ENCODE assay signal across 10 cellular contexts in the genomic region with DNA sequence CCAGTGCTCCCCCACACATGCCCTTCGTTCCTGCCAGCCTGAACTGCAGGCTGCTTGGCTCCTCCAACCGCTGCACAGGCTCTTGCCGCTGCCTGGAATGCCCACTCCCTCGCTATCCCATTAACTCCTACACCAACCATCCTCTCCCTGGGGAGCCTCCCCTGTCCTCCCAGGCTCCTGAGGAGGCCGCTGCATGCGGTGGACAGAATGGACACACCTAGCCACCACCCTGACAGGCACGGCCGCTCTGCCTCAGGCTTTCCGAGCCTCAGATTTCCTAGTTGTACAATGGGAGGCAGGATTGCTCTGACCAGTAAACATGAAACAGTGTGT. TPM values are rescaled to one million over a fixed set of nuclear protein-coding genes. Genes with fewer than 3 reads are reported as not detected.
DNase-seq lines count a peak whose midpoint lies in the region; ATAC-seq and TF ChIP-seq lines count a peak whose summit lies in the region.
"Had no signal": no experiment of that assay in that cellular context is flagged by ENCODE, and none has a peak within 500 bp of the region (broad histone marks: within the 10 kb centered on the region; RNA-seq: fewer than 3 reads in every experiment).

No MANE protein-coding gene starts in this region.

- no peaks in the 10 kb centered on the region for H3K27me3 ChIP-seq in AG04450 (ENCODE audit: control insufficient read depth, insufficient read depth, low read length)
- no peaks in the 10 kb centered on the region for H3K27me3 ChIP-seq in NT2/D1 (ENCODE audit: insufficient read depth, insufficient read length)
- no peaks in the 10 kb centered on the region for H3K27me3 ChIP-seq in esophagus squamous epithelium

- H3K36me3 Mint-ChIP-seq in neural crest cell (ENCODE audit: low read depth): peaks cover 6% of the 10 kb centered on the region

- ATAC-seq in GM18907 (IDR thresholded peaks at IDR 0.05; ENCODE audit: unreplicated experiment): no peak
- no peak for ATAC-seq in HG03159 (IDR thresholded peaks at IDR 0.05; ENCODE audit: unreplicated experiment)

- no peaks in the 10 kb centered on the region for H3K9me3 Mint-ChIP-seq in neural crest cell
- H3K9me3 Mint-ChIP-seq: T-helper 1 cell treated with Interleukin-12 subunit alpha and Interleukin-12 subunit beta and Interleukin-4 antibody, amounts not matched to agents 30 μg/mL and 1 μg/mL, for 36 hours had no signal

- H3K4me3 ChIP-seq in AG04450 (ENCODE audit: low read depth, low read length) (peak overlapping the region; percentile 18), NT2/D1 (ENCODE audit: insufficient read length, low read depth) (no peak overlapping the region), esophagus squamous epithelium (peak overlapping the region; percentile 67 to 90 (median 82))

- TF ChIP-seq CTCF in AG04450 (IDR thresholded peaks at IDR 0.05; ENCODE audit: low read depth, low read length) (no peak), esophagus squamous epithelium (IDR thresholded peaks at IDR 0.05) (no peak), neural crest cell (conservative IDR thresholded peaks at IDR 0.05) (no peak)

- peaks cover 33% of the 10 kb centered on the region for H3K4me1 ChIP-seq in NT2/D1 (ENCODE audit: insufficient read depth, insufficient read length)
- H3K4me1 ChIP-seq in esophagus squamous epithelium: peaks cover 60 to 93% (median 72%) of the 10 kb centered on the region in 3 donors

- POLR2A ChIA-PET in AG04450 (lab: Yijun Ruan, JAX): no interaction called here

- DNase-seq in AG04450 (ENCODE audit: low read depth, low spot score) (no peak), NT2/D1 (ENCODE audit: low read depth, low spot score) (no peak), esophagus squamous epithelium (lab: John Stamatoyannopoulos, UW) (no peak), neural crest cell (ENCODE audit: low read depth, low spot score) (no peak), RPMI8226 (no peak), NCI-H510A treated with DMSO at 0.1 percent for 48 hours (lab: John Stamatoyannopoulos, UW) (no peak)

- H3K36me3 ChIP-seq in NT2/D1 (ENCODE audit: insufficient read depth, insufficient read length, low read length) (peaks cover 52% of the 10 kb centered on the region), esophagus squamous epithelium (peaks cover 8 to 28% (median 13%) of the 10 kb centered on the region in 3 donors)

- CTCF ChIA-PET in AG04450 (lab: Charles Lee): interaction anchor here (6.2 kb wide), 1 partner anchor 9 kb away, joined by 47 read pairs; no protein-coding TSS in a partner anchor

- H3K27ac ChIP-seq in AG04450 (ENCODE audit: low read depth, low read length) (no peak overlapping the region), esophagus squamous epithelium (peak overlapping the region; percentile 95 to 98 (median 96))

- intact Hi-C loops in esophagus squamous epithelium (cut with DNase I): no loop called here

- peak overlapping the region; percentile 83 for H3K4me3 Mint-ChIP-seq in neural crest cell

- no peaks in the 10 kb centered on the region for H3K9me3 ChIP-seq in AG04450 (ENCODE audit: control insufficient read depth, insufficient read depth, low read length)
- H3K9me3 ChIP-seq in NT2/D1 (ENCODE audit: insufficient read depth, low read length): no peaks in the 10 kb centered on the region
- H3K9me3 ChIP-seq in esophagus squamous epithelium: no peaks in the 10 kb centered on the region

- H3K4me1 Mint-ChIP-seq in neural crest cell: peaks cover 56% of the 10 kb centered on the region

- TF ChIP-seq POLR2A in esophagus squamous epithelium (IDR thresholded peaks at IDR 0.05): no peak

- H3K9ac ChIP-seq in NT2/D1 (ENCODE audit: insufficient read length, low read depth): peak overlapping the region; percentile 39

- WGBS in esophagus squamous epithelium, 2 donors: 36 to 60% methylated on average over 7 to 9 of the region's 9 CpGs

- peak overlapping the region; percentile 97 for H3K27ac Mint-ChIP-seq in neural crest cell (ENCODE audit: unreplicated experiment)

- no peaks in the 10 kb centered on the region for H3K27me3 Mint-ChIP-seq in neural crest cell (ENCODE audit: low read depth)

RNA-seq across cellular contexts. Expression of a gene that starts 2.3 kb away (rescaled TPM):
- polyA plus RNA-seq in AG04450 (2011; rRNA removed): 13.4 and 18.3 TPM in 2 replicates
- 31.3 and 58.8 TPM in 2 replicates for polyA minus RNA-seq in AG04450 (2011; rRNA and poly(A)+ RNA removed)
- total RNA-seq in esophagus squamous epithelium (100 to 1,000 TPM in 3 of 4 donors, 10 to 100 TPM in 1; 57.7 to 215 (median 128) TPM), neural crest cell (161 and 180 TPM in 2 replicates)

RNA-seq across cellular contexts. Expression of a gene that starts 12.3 kb away (rescaled TPM):
- polyA plus RNA-seq in AG04450 (2011; rRNA removed): 9.5 and 11.1 TPM in 2 replicates
- polyA minus RNA-seq in AG04450 (2011; rRNA and poly(A)+ RNA removed): 6.4 and 7.5 TPM in 2 replicates
- total RNA-seq in esophagus squamous epithelium (10 to 100 TPM; 15.1 to 31.3 (median 18.2) TPM), neural crest cell (12.4 TPM in 2 replicates)

RNA-seq across cellular contexts. Expression of a gene that starts 12.5 kb away (rescaled TPM):
- polyA plus RNA-seq in AG04450 (2011; rRNA removed): 207 and 316 TPM in 2 replicates
- 35.8 and 40.7 TPM in 2 replicates for polyA minus RNA-seq in AG04450 (2011; rRNA and poly(A)+ RNA removed)
- total RNA-seq in esophagus squamous epithelium (100 to 1,000 TPM; 293 to 431 (median 357) TPM), neural crest cell (309 and 318 TPM in 2 replicates)

RNA-seq across cellular contexts. Expression of a gene that starts 18.9 kb away (rescaled TPM):
- polyA plus RNA-seq in AG04450 (2011; rRNA removed): 5.1 and 5.8 TPM in 2 replicates
- polyA minus RNA-seq in AG04450 (2011; rRNA and poly(A)+ RNA removed): 6.3 and 8.0 TPM in 2 replicates
- total RNA-seq in esophagus squamous epithelium (1 to 10 TPM; 4.8 to 8.9 (median 7.1) TPM), neural crest cell (21.8 and 22.1 TPM in 2 replicates)

RNA-seq across cellular contexts. Expression of a gene that starts 55.6 kb away (rescaled TPM):
- polyA plus RNA-seq in AG04450 (2011; rRNA removed): not detected in 2 replicates
- 0.17 TPM in 1 of 2 replicates, not detected in the other for polyA minus RNA-seq in AG04450 (2011; rRNA and poly(A)+ RNA removed)
- total RNA-seq in esophagus squamous epithelium: not detected
- total RNA-seq in neural crest cell: 0.44 and 0.68 TPM in 2 replicates
- total RNA-seq: Daoy had no signal
